In the genomic region with DNA sequence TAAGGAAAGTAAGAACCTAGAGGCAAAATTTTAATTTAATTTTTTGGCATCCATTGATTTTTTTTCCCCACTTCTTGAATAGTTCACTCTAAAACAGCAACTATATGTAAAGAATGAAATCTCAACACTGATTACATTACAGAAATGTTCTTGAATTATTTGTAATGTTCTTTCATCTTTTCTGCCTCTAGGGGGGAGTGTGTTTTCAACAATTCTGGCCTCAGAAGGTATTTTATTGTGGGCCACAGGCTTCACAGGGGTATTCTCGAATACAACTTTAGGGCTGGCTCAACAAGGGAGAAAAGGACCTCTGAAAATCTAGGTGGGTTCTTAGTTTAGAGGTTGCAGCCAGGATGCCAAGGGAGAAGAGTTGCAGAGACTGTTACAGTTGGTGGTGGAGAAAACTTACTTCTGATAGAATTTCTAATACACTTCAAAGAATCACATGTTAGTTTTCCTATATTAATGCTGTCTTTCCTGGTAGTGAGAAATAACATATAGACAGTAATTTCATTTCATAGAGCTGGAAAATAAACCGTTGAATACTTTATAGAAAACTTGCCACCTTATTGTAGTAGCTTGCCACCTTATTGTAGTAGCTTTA, we compare ENCODE assay signal across 9 cellular contexts. TPM values are rescaled to one million over a fixed set of nuclear protein-coding genes. Genes with fewer than 3 reads are reported as not detected.
DNase-seq lines count a peak whose midpoint lies in the region; ATAC-seq, FAIRE-seq and TF ChIP-seq lines count a peak whose summit lies in the region.
"Had no signal": no experiment of that assay in that cellular context is flagged by ENCODE, and none has a peak within 500 bp of the region (broad histone marks: within the 10 kb centered on the region; RNA-seq: fewer than 3 reads in every experiment).

No MANE protein-coding gene starts in this region.

- H3K9me1 ChIP-seq in endothelial cell of umbilical vein (replicated peaks; ENCODE audit: control insufficient read depth, extremely low read depth, insufficient read depth, low read length), result no peaks in the 10 kb centered on the region

- no TSS peak for BruUV-seq in endothelial cell of umbilical vein (replicated peaks; lab: Mats Ljungman, UMichigan)

- no peak overlapping the region for H3K27ac Mint-ChIP-seq in stimulated activated naive CD8-positive, alpha-beta T cell treated with anti-CD3 and anti-CD28 coated beads, Interleukin-15, amount 100 ng/mL, for 72 hours

- peak; percentile 16 to 52 for DNase-seq in NCI-H2081 (lab: John Stamatoyannopoulos, UW)
- no peak for DNase-seq in NCI-H2081 treated with DMSO at 0.1 percent for 48 hours (lab: John Stamatoyannopoulos, UW)
- peak; percentile 68 for DNase-seq in NCI-H748 treated with DMSO at 0.1 percent for 48 hours (lab: John Stamatoyannopoulos, UW)
- peak; percentile 40 for DNase-seq in endothelial cell of umbilical vein (ENCODE audit: low read depth, low spot score)
- DNase-seq in smooth muscle cell (lab: John Stamatoyannopoulos, UW; ENCODE audit: unreplicated experiment), result no peak
- no peak for DNase-seq in stimulated activated naive CD8-positive, alpha-beta T cell treated with anti-CD3 and anti-CD28 coated beads, Interleukin-15, amount 100 ng/mL, for 72 hours
- no peak for DNase-seq in activated CD8-positive, alpha-beta memory T cell treated with anti-CD3 and anti-CD28 coated beads for 24 hours

- no peak overlapping the region for H3K4me3 Mint-ChIP-seq in stimulated activated naive CD8-positive, alpha-beta T cell treated with anti-CD3 and anti-CD28 coated beads, Interleukin-15, amount 100 ng/mL, for 72 hours
- H3K4me3 Mint-ChIP-seq: IgD-negative memory B cell had no signal

- H3K4me3 ChIP-seq in endothelial cell of umbilical vein (replicated peaks in 1 of 3; ENCODE audit: insufficient read depth in 1 of 3, low read depth in 1 of 3, low read length in 3 of 3), result no peak overlapping the region
- H3K4me3 ChIP-seq in smooth muscle cell, result no peak overlapping the region

- H4K20me1 ChIP-seq in endothelial cell of umbilical vein (replicated peaks; ENCODE audit: control insufficient read depth, extremely low read depth, insufficient read depth, low read length), result no peaks in the 10 kb centered on the region
- H4K20me1 ChIP-seq in smooth muscle cell (ENCODE audit: low read depth), result no peaks in the 10 kb centered on the region

- dilution Hi-C loops in endothelial cell of umbilical vein (cut with MboI; ENCODE audit: extremely low pct_ligation_motif_present, low sequenced_read_pairs), result no loop called here

- POLR2A ChIA-PET in endothelial cell of umbilical vein (lab: Charles Lee), result interaction anchor here (0.6 kb wide), 1 partner anchor 239 kb away, joined by 5 read pairs; no protein-coding TSS in a partner anchor

- H3F3A ChIP-seq in smooth muscle cell (ENCODE audit: low read depth), result no peaks in the 10 kb centered on the region

- TF ChIP-seq CTCF in endothelial cell of umbilical vein (IDR thresholded peaks at IDR 0.05; ENCODE audit: extremely low read depth in 1 of 2, insufficient read depth in 1 of 2, low read depth in 1 of 2, low read length in 2 of 2) (peak; percentile 26 to 28), smooth muscle cell (IDR thresholded peaks at IDR 0.05; ENCODE audit: borderline replicate concordance, insufficient read depth, poor library complexity, severe bottlenecking) (peak; percentile 57)

- intact Hi-C loops in endothelial cell of umbilical vein (cut with micrococcal nuclease), result loop anchor here (1.0 to 10.0 kb wide), 3 partner anchors 235 to 593 kb away; no protein-coding TSS in a partner anchor

- peaks cover 11% of the 10 kb centered on the region for H3K4me1 ChIP-seq in endothelial cell of umbilical vein (ENCODE audit: control insufficient read depth, extremely low read depth, insufficient read depth, low read length)
- peaks cover 19% of the 10 kb centered on the region for H3K4me1 ChIP-seq in smooth muscle cell (ENCODE audit: low read depth)

- H2AFZ ChIP-seq in endothelial cell of umbilical vein (ENCODE audit: low read depth, low read length), result no peak overlapping the region
- no peak overlapping the region for H2AFZ ChIP-seq in smooth muscle cell (ENCODE audit: low read depth)

- H3K27ac ChIP-seq in endothelial cell of umbilical vein (ENCODE audit: insufficient read depth, low read depth, low read length), result no peak overlapping the region
- H3K27ac ChIP-seq in smooth muscle cell (ENCODE audit: low read depth), result no peak overlapping the region

- no peak for ATAC-seq in stimulated activated naive CD8-positive, alpha-beta T cell treated with anti-CD3 and anti-CD28 coated beads, Interleukin-15, amount 100 ng/mL, for 72 hours
- ATAC-seq in GM18909 (IDR thresholded peaks at IDR 0.05; ENCODE audit: poor library complexity, unreplicated experiment), result no peak

- CTCF ChIA-PET in endothelial cell of umbilical vein (lab: Charles Lee), result interaction anchor here (0.6 to 4.8 kb wide), 9 partner anchors 9 to 728 kb away, joined by 3 to 39 read pairs (median 5); no protein-coding TSS in a partner anchor

- no peak overlapping the region for H3K9ac ChIP-seq in endothelial cell of umbilical vein (replicated peaks; ENCODE audit: extremely low read depth, insufficient read depth, low read length)
- no peak overlapping the region for H3K9ac ChIP-seq in smooth muscle cell (ENCODE audit: low read depth)

- H3K4me2 ChIP-seq in endothelial cell of umbilical vein (ENCODE audit: insufficient read depth, low read length), result no peak overlapping the region
- H3K4me2 ChIP-seq in smooth muscle cell, result no peak overlapping the region

- H3K79me2 ChIP-seq in endothelial cell of umbilical vein (ENCODE audit: control insufficient read depth, insufficient read depth, low read length) (no peaks in the 10 kb centered on the region), smooth muscle cell (ENCODE audit: low read depth) (no peaks in the 10 kb centered on the region)

- H3K27me3 Mint-ChIP-seq in stimulated activated naive CD8-positive, alpha-beta T cell treated with anti-CD3 and anti-CD28 coated beads, Interleukin-15, amount 100 ng/mL, for 72 hours, result peaks cover 57% of the 10 kb centered on the region

- H3K27me3 ChIP-seq in endothelial cell of umbilical vein (ENCODE audit: control insufficient read depth in 2 of 2, insufficient read depth in 2 of 2, low read length in 2 of 2) (peaks cover 13 to 20% of the 10 kb centered on the region in 2 experiments), smooth muscle cell (ENCODE audit: low read depth) (peaks cover 36% of the 10 kb centered on the region)

- WGBS in smooth muscle cell (ENCODE audit: low lambda C conversion rate), result 19% methylated on average over 2 of the region's 2 CpGs

- H3K9me3 Mint-ChIP-seq in stimulated activated naive CD8-positive, alpha-beta T cell treated with anti-CD3 and anti-CD28 coated beads, Interleukin-15, amount 100 ng/mL, for 72 hours, result no peaks in the 10 kb centered on the region

- H3K36me3 ChIP-seq in endothelial cell of umbilical vein (ENCODE audit: control insufficient read depth in 2 of 2, extremely low read depth in 1 of 2, insufficient read depth in 2 of 2, low read length in 2 of 2) (no peaks in the 10 kb centered on the region), smooth muscle cell (ENCODE audit: low read depth) (no peaks in the 10 kb centered on the region)

- H3K4me1 Mint-ChIP-seq in stimulated activated naive CD8-positive, alpha-beta T cell treated with anti-CD3 and anti-CD28 coated beads, Interleukin-15, amount 100 ng/mL, for 72 hours, result peaks cover 40% of the 10 kb centered on the region

- peak; percentile 18 for FAIRE-seq in endothelial cell of umbilical vein (lab: Jason Lieb, UNC)

- TF ChIP-seq POLR2A in endothelial cell of umbilical vein (IDR thresholded peaks at IDR 0.05; ENCODE audit: low read depth, low read length), result no peak

- H3K9me3 ChIP-seq in endothelial cell of umbilical vein (replicated peaks; ENCODE audit: control insufficient read depth, insufficient read depth, low read length) (no peaks in the 10 kb centered on the region), smooth muscle cell (replicated peaks; ENCODE audit: low read depth) (no peaks in the 10 kb centered on the region)

TF ChIP-seq in endothelial cell of umbilical vein, 7 proteins besides CTCF, POLR2A, EP300 and RAD21:
- TF ChIP-seq EZH2 (IDR thresholded peaks at IDR 0.05; ENCODE audit: borderline replicate concordance, low read depth, low read length, severe bottlenecking), result no peak
- TF ChIP-seq POLR2AphosphoS5 (IDR thresholded peaks at IDR 0.05; ENCODE audit: insufficient read depth, low read depth, low read length), result no peak

RNA-seq across cellular contexts. Expression of gene NPR3, which starts 3.6 kb away (rescaled TPM):
- total RNA-seq in endothelial cell of umbilical vein, result 0.37 and 0.53 TPM in 2 replicates
- 0.01 and 0.03 TPM in 2 replicates for polyA plus RNA-seq in endothelial cell of umbilical vein
- polyA plus RNA-seq in endothelial cell of umbilical vein (2011; cell fraction: cytosol; rRNA removed), result 0.01 and 0.09 TPM in 2 replicates
- polyA plus RNA-seq in endothelial cell of umbilical vein (2011; cell fraction: nucleus; rRNA removed), result 0.38 and 0.41 TPM in 2 replicates
- not detected in 2 replicates for polyA plus RNA-seq in endothelial cell of umbilical vein (2012)
- polyA minus RNA-seq in endothelial cell of umbilical vein, result 0.15 and 0.53 TPM in 2 replicates
- polyA minus RNA-seq in endothelial cell of umbilical vein (2011; cell fraction: cytosol; rRNA and poly(A)+ RNA removed), result 6.1 TPM
- 1.4 and 1.9 TPM in 2 replicates for polyA minus RNA-seq in endothelial cell of umbilical vein (2011; cell fraction: nucleus; rRNA and poly(A)+ RNA removed)
- 5.4 and 9.4 TPM in 2 replicates for total RNA-seq in smooth muscle cell
- 1.4 and 2.5 TPM in 2 replicates for polyA plus RNA-seq in smooth muscle cell
- polyA plus RNA-seq: IgD-negative memory B cell had no signal

Comparison
In these comparisons a context has a peak if more than half of its experiments do, and no peak if none do; other contexts are left out.
1. DNase-seq: peak in NCI-H2081 (2 of 2), NCI-H748 treated with DMSO at 0.1 percent for 48 hours (single experiment) and endothelial cell of umbilical vein (single experiment); none in NCI-H2081 treated with DMSO at 0.1 percent for 48 hours (single experiment), smooth muscle cell (single experiment), stimulated activated naive CD8-positive, alpha-beta T cell treated with anti-CD3 and anti-CD28 coated beads, Interleukin-15, amount 100 ng/mL, for 72 hours (0 of 2) and activated CD8-positive, alpha-beta memory T cell treated with anti-CD3 and anti-CD28 coated beads for 24 hours (single experiment).